ENCODE assay signal across 8 cellular contexts in the genomic region with DNA sequence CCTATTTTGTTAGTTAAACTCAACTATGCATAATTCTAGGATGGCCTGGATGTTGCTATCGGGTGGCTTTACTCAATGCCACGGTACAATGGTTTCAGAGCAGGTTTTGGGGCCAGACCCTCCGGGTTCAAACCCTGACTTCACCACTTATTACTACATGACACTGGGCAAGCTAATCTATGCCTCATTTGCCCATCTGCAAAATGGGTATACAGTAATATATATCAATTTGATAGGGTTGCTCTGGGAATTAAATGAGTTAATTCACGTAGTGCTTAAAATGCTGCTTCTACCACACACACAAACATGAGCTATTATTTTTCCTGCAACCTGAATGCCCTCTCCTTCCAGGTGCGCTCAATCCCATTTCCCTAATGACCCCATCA. TPM values are rescaled to one million over a fixed set of nuclear protein-coding genes. Genes with fewer than 3 reads are reported as not detected.
DNase-seq lines count a peak whose midpoint lies in the region; ATAC-seq, FAIRE-seq and TF ChIP-seq lines count a peak whose summit lies in the region.

No MANE protein-coding gene starts in this region.

- H3K9me3 Mint-ChIP-seq in CD8-positive, alpha-beta memory T cell, result no peaks in the 10 kb centered on the region

- peaks cover 36% of the 10 kb centered on the region for H3K4me1 ChIP-seq in CD8-positive, alpha-beta memory T cell (ENCODE audit: insufficient read depth, low read length)
- H3K4me1 ChIP-seq in PC-3 (ENCODE audit: insufficient read depth, low read length) (peaks cover 19% of the 10 kb centered on the region), endothelial cell of umbilical vein (ENCODE audit: control insufficient read depth, extremely low read depth, insufficient read depth, low read length) (peaks cover 9% of the 10 kb centered on the region), osteoblast (ENCODE audit: insufficient read depth, low read length) (peaks cover 20% of the 10 kb centered on the region)

- dilution Hi-C loops in endothelial cell of umbilical vein (cut with MboI; ENCODE audit: extremely low pct_ligation_motif_present, low sequenced_read_pairs), result no loop called here

- DNase-seq in CD8-positive, alpha-beta memory T cell, result no peak
- DNase-seq in PC-3 (no peak), endothelial cell of umbilical vein (ENCODE audit: low read depth, low spot score) (no peak), osteoblast (ENCODE audit: insufficient read length, low spot score, missing footprints) (no peak), AG08395 (ENCODE audit: low spot score) (no peak), NCI-H1436 treated with DMSO at 0.1 percent for 48 hours (lab: John Stamatoyannopoulos, UW) (no peak)

- H3K9me1 ChIP-seq in endothelial cell of umbilical vein (replicated peaks; ENCODE audit: control insufficient read depth, extremely low read depth, insufficient read depth, low read length), result no peaks in the 10 kb centered on the region

- no peaks in the 10 kb centered on the region for H3K9me2 ChIP-seq in PC-3 (replicated peaks; ENCODE audit: low read length)

- no peaks in the 10 kb centered on the region for H3K27me3 Mint-ChIP-seq in CD8-positive, alpha-beta memory T cell

- POLR2A ChIA-PET in CD8-positive, alpha-beta memory T cell (lab: Charles Lee), result interaction anchor here (1.0 kb wide), 1 partner anchor 243 kb away, joined by 3 read pairs; the partner anchor contains the start of gene LRCH1
- POLR2A ChIA-PET in PC-3 (lab: Charles Lee; ENCODE audit: unreplicated experiment), result no interaction called here
- POLR2A ChIA-PET in endothelial cell of umbilical vein (lab: Charles Lee), result no interaction called here

- H3K4me1 Mint-ChIP-seq in CD8-positive, alpha-beta memory T cell, result peaks cover 36 to 52% (median 50%) of the 10 kb centered on the region in 3 donors

- H3K79me2 ChIP-seq in PC-3 (ENCODE audit: low read length) (peaks cover 37% of the 10 kb centered on the region), endothelial cell of umbilical vein (ENCODE audit: control insufficient read depth, insufficient read depth, low read length) (peaks cover 24% of the 10 kb centered on the region), osteoblast (ENCODE audit: insufficient read depth, low read length) (peaks cover 41% of the 10 kb centered on the region)

- intact Hi-C loops in PC-3 (cut with micrococcal nuclease), result no loop called here
- intact Hi-C loops in endothelial cell of umbilical vein (cut with micrococcal nuclease), result loop anchor here (2.0 kb wide), 1 partner anchor 241 kb away; no protein-coding TSS in a partner anchor

- peak overlapping the region; percentile 78 for H3K27ac ChIP-seq in CD8-positive, alpha-beta memory T cell (ENCODE audit: low read depth, low read length)
- peak overlapping the region; percentile 68 for H3K27ac ChIP-seq in PC-3 (ENCODE audit: low read length)
- H3K27ac ChIP-seq in endothelial cell of umbilical vein (ENCODE audit: insufficient read depth, low read depth, low read length), result peak overlapping the region; percentile 63
- H3K27ac ChIP-seq in osteoblast (ENCODE audit: low read depth, low read length), result peak overlapping the region; percentile 93

- peak overlapping the region; percentile 88 to 97 (median 94) for H3K4me3 Mint-ChIP-seq in CD8-positive, alpha-beta memory T cell

- BruUV-seq in PC-3 (replicated peaks; lab: Mats Ljungman, UMichigan) (no TSS peak), endothelial cell of umbilical vein (replicated peaks; lab: Mats Ljungman, UMichigan) (no TSS peak)

- no peak for FAIRE-seq in endothelial cell of umbilical vein (lab: Jason Lieb, UNC)

- H3K9ac ChIP-seq in PC-3 (ENCODE audit: low read length) (peak overlapping the region; percentile 94), endothelial cell of umbilical vein (replicated peaks; ENCODE audit: extremely low read depth, insufficient read depth, low read length) (peak overlapping the region; percentile 93)

- H4K20me1 ChIP-seq in PC-3 (ENCODE audit: low read length) (no peaks in the 10 kb centered on the region), endothelial cell of umbilical vein (replicated peaks; ENCODE audit: control insufficient read depth, extremely low read depth, insufficient read depth, low read length) (no peaks in the 10 kb centered on the region), osteoblast (ENCODE audit: insufficient read depth, low read length) (peaks cover 3% of the 10 kb centered on the region)

- peak overlapping the region; percentile 95 for H2AFZ ChIP-seq in PC-3 (ENCODE audit: low read length)
- H2AFZ ChIP-seq in endothelial cell of umbilical vein (ENCODE audit: low read depth, low read length), result peak overlapping the region; percentile 84
- H2AFZ ChIP-seq in osteoblast (ENCODE audit: low read length), result peak overlapping the region; percentile 99

- no peaks in the 10 kb centered on the region for H3K36me3 ChIP-seq in CD8-positive, alpha-beta memory T cell (ENCODE audit: insufficient read depth, low read length)
- H3K36me3 ChIP-seq in PC-3 (ENCODE audit: low read depth, low read length) (peaks cover 9% of the 10 kb centered on the region; the same call in 1 of the 2 replicates), endothelial cell of umbilical vein (ENCODE audit: control insufficient read depth in 2 of 2, extremely low read depth in 1 of 2, insufficient read depth in 2 of 2, low read length in 2 of 2) (no peaks in the 10 kb centered on the region), osteoblast (ENCODE audit: insufficient read depth, low read length) (peaks cover 4% of the 10 kb centered on the region)

- no peaks in the 10 kb centered on the region for H3F3A ChIP-seq in PC-3 (ENCODE audit: low read length, unreplicated experiment)

- TF ChIP-seq POLR2A in endothelial cell of umbilical vein (IDR thresholded peaks at IDR 0.05; ENCODE audit: low read depth, low read length), result no peak

- peak overlapping the region; percentile 82 to 99 (median 94) for H3K27ac Mint-ChIP-seq in CD8-positive, alpha-beta memory T cell

- no peak for ATAC-seq in PC-3
- no peak for ATAC-seq in GM21367 (IDR thresholded peaks at IDR 0.05; ENCODE audit: unreplicated experiment)
- no peak for ATAC-seq in HG02884 (IDR thresholded peaks at IDR 0.05; ENCODE audit: unreplicated experiment)

- CTCF ChIA-PET in CD8-positive, alpha-beta memory T cell (lab: Charles Lee), result interaction anchor here (1.1 to 1.6 kb wide), 2 partner anchors 11 to 245 kb away, joined by 3 to 4 read pairs; no protein-coding TSS in a partner anchor
- CTCF ChIA-PET in PC-3 (lab: Charles Lee), result no interaction called here
- CTCF ChIA-PET in endothelial cell of umbilical vein (lab: Charles Lee), result no interaction called here

- peaks cover 0 to 16% (median 6%) of the 10 kb centered on the region in 3 donors for H3K36me3 Mint-ChIP-seq in CD8-positive, alpha-beta memory T cell

- TF ChIP-seq CTCF in PC-3 (conservative IDR thresholded peaks at IDR 0.05; ENCODE audit: low read depth, low read length), result no peak
- TF ChIP-seq CTCF in endothelial cell of umbilical vein (IDR thresholded peaks at IDR 0.05; ENCODE audit: extremely low read depth in 1 of 2, insufficient read depth in 1 of 2, low read depth in 1 of 2, low read length in 2 of 2), result no peak
- no peak for TF ChIP-seq CTCF in osteoblast (IDR thresholded peaks at IDR 0.05; ENCODE audit: extremely low read depth, low read depth, low read length)

- no peaks in the 10 kb centered on the region for H3K27me3 ChIP-seq in CD8-positive, alpha-beta memory T cell (ENCODE audit: insufficient read depth, low read length, poor library complexity, severe bottlenecking)
- H3K27me3 ChIP-seq in PC-3 (ENCODE audit: low read length) (no peaks in the 10 kb centered on the region), endothelial cell of umbilical vein (ENCODE audit: control insufficient read depth in 2 of 2, insufficient read depth in 2 of 2, low read length in 2 of 2) (peaks cover 2 to 9% of the 10 kb centered on the region in 2 experiments), osteoblast (ENCODE audit: insufficient read depth, low read length) (no peaks in the 10 kb centered on the region)

- H3K9me3 ChIP-seq in CD8-positive, alpha-beta memory T cell (ENCODE audit: low read length), result no peaks in the 10 kb centered on the region
- H3K9me3 ChIP-seq in PC-3 (ENCODE audit: low read length), result no peaks in the 10 kb centered on the region
- no peaks in the 10 kb centered on the region for H3K9me3 ChIP-seq in endothelial cell of umbilical vein (replicated peaks; ENCODE audit: control insufficient read depth, insufficient read depth, low read length)
- no peaks in the 10 kb centered on the region for H3K9me3 ChIP-seq in osteoblast (ENCODE audit: low read depth, low read length)

- H3K4me2 ChIP-seq in PC-3 (ENCODE audit: low read length) (peak overlapping the region; percentile 90), endothelial cell of umbilical vein (ENCODE audit: insufficient read depth, low read length) (peak overlapping the region; percentile 90), osteoblast (ENCODE audit: insufficient read depth, low read length) (peak overlapping the region; percentile 96)

- H3K4me3 ChIP-seq in CD8-positive, alpha-beta memory T cell (ENCODE audit: low read length), result peak overlapping the region; percentile 91
- H3K4me3 ChIP-seq in PC-3 (ENCODE audit: low read length), result peak overlapping the region; percentile 78
- H3K4me3 ChIP-seq in endothelial cell of umbilical vein (replicated peaks in 1 of 3; ENCODE audit: insufficient read depth in 1 of 3, low read depth in 1 of 3, low read length in 3 of 3), result peak overlapping the region; percentile 56 to 89 (median 81)
- H3K4me3 ChIP-seq in osteoblast (ENCODE audit: insufficient read depth, low read length), result peak overlapping the region; percentile 91

TF ChIP-seq in endothelial cell of umbilical vein, 7 proteins besides CTCF, POLR2A, EP300 and RAD21 (continues in another document):
- TF ChIP-seq EZH2 (IDR thresholded peaks at IDR 0.05; ENCODE audit: borderline replicate concordance, low read depth, low read length, severe bottlenecking) (no peak), GATA2 (IDR thresholded peaks at IDR 0.05; ENCODE audit: insufficient read depth, insufficient read length, low read depth, low read length) (no peak), POLR2AphosphoS5 (IDR thresholded peaks at IDR 0.05; ENCODE audit: insufficient read depth, low read depth, low read length) (no peak)

RNA-seq across cellular contexts. Expression of gene ESD, which starts 0.8 kb away (rescaled TPM):
- 10 to 100 TPM; 91.9 to 98.5 TPM for total RNA-seq in CD8-positive, alpha-beta memory T cell
- polyA plus RNA-seq in CD8-positive, alpha-beta memory T cell, result 109 TPM
- total RNA-seq in PC-3 (2014; rRNA removed) (62.1 and 73.2 TPM in 2 replicates), endothelial cell of umbilical vein (76.4 and 81.1 TPM in 2 replicates), osteoblast (130 and 141 TPM in 2 replicates)
- polyA plus RNA-seq in endothelial cell of umbilical vein, result 38.0 and 45.3 TPM in 2 replicates
- polyA plus RNA-seq in endothelial cell of umbilical vein (2011; cell fraction: cytosol; rRNA removed), result 65.8 and 75.5 TPM in 2 replicates
- polyA plus RNA-seq in endothelial cell of umbilical vein (2011; cell fraction: nucleus; rRNA removed), result 34.4 and 38.6 TPM in 2 replicates
- 111 and 121 TPM in 2 replicates for polyA plus RNA-seq in endothelial cell of umbilical vein (2012)
- polyA minus RNA-seq in endothelial cell of umbilical vein, result 42.0 and 49.3 TPM in 2 replicates
- 20.7 TPM for polyA minus RNA-seq in endothelial cell of umbilical vein (2011; cell fraction: cytosol; rRNA and poly(A)+ RNA removed)
- polyA minus RNA-seq in endothelial cell of umbilical vein (2011; cell fraction: nucleus; rRNA and poly(A)+ RNA removed), result 16.4 and 22.7 TPM in 2 replicates
